ENCODE assay signal across 8 cellular contexts in genomic region chr15:70098170-70098460, GRCh38. TPM values are rescaled to one million over a fixed set of nuclear protein-coding genes. Genes with fewer than 3 reads are reported as not detected.
DNase-seq lines count a peak whose midpoint lies in the region; ATAC-seq and TF ChIP-seq lines count a peak whose summit lies in the region.

No MANE protein-coding gene starts in this region.

- H3K27ac Mint-ChIP-seq in glutamatergic neuron (ENCODE audit: unreplicated experiment) = peak overlapping the region; percentile 98
- H3K27ac Mint-ChIP-seq in stimulated activated effector memory CD8-positive, alpha-beta T cell treated with anti-CD3 and anti-CD28 coated beads, Interleukin-12 subunit alpha, Interleukin-12 subunit beta, amount 100 ng/mL, for 72 hours = peak overlapping the region; percentile 96

- H3K4me1 Mint-ChIP-seq in glutamatergic neuron (ENCODE audit: low read depth, unreplicated experiment) = peaks cover 20% of the 10 kb centered on the region
- peaks cover 43% of the 10 kb centered on the region for H3K4me1 Mint-ChIP-seq in stimulated activated effector memory CD8-positive, alpha-beta T cell treated with anti-CD3 and anti-CD28 coated beads, Interleukin-12 subunit alpha, Interleukin-12 subunit beta, amount 100 ng/mL, for 72 hours

- ATAC-seq in stimulated activated effector memory CD8-positive, alpha-beta T cell treated with anti-CD3 and anti-CD28 coated beads, Interleukin-12 subunit alpha, Interleukin-12 subunit beta, amount 100 ng/mL, for 72 hours = no peak
- no peak for ATAC-seq in GM18861 (IDR thresholded peaks at IDR 0.05; ENCODE audit: unreplicated experiment)

- no peaks in the 10 kb centered on the region for H3K36me3 Mint-ChIP-seq in glutamatergic neuron (ENCODE audit: unreplicated experiment)
- H3K36me3 Mint-ChIP-seq in stimulated activated effector memory CD8-positive, alpha-beta T cell treated with anti-CD3 and anti-CD28 coated beads, Interleukin-12 subunit alpha, Interleukin-12 subunit beta, amount 100 ng/mL, for 72 hours = peaks cover 57% of the 10 kb centered on the region

- H3K27me3 Mint-ChIP-seq in glutamatergic neuron (ENCODE audit: unreplicated experiment) = peaks cover 21% of the 10 kb centered on the region

- H3K4me3 Mint-ChIP-seq in glutamatergic neuron (ENCODE audit: unreplicated experiment) = peak overlapping the region; percentile 99
- peak overlapping the region; percentile 96 for H3K4me3 Mint-ChIP-seq in stimulated activated effector memory CD8-positive, alpha-beta T cell treated with anti-CD3 and anti-CD28 coated beads, Interleukin-12 subunit alpha, Interleukin-12 subunit beta, amount 100 ng/mL, for 72 hours

- peaks cover 17% of the 10 kb centered on the region for H3K9me3 Mint-ChIP-seq in glutamatergic neuron (ENCODE audit: unreplicated experiment)
- no peaks in the 10 kb centered on the region for H3K9me3 Mint-ChIP-seq in stimulated activated effector memory CD8-positive, alpha-beta T cell treated with anti-CD3 and anti-CD28 coated beads, Interleukin-12 subunit alpha, Interleukin-12 subunit beta, amount 100 ng/mL, for 72 hours

- TF ChIP-seq CTCF in glutamatergic neuron (IDR thresholded peaks at IDR 0.05; ENCODE audit: partially characterized antibody, unreplicated experiment) = peak; percentile 32

- DNase-seq in NCI-H2029 treated with DMSO at 0.1 percent for 48 hours (lab: John Stamatoyannopoulos, UW) (peak; percentile 68), NCI-H2029 (lab: John Stamatoyannopoulos, UW) (no peak), glutamatergic neuron (no peak), epidermal melanocyte (ENCODE audit: insufficient read length, low spot score) (no peak), inferior parietal cortex (ENCODE audit: extremely low spot score) (no peak)
- peak; percentile 27 for DNase-seq in activated CD4-positive, alpha-beta T cell treated with anti-CD3 and anti-CD28 coated beads, Interleukin-2, amount 50 U/mL, for 1 hour
- no peak for DNase-seq in stimulated activated effector memory CD8-positive, alpha-beta T cell treated with anti-CD3 and anti-CD28 coated beads, Interleukin-12 subunit alpha, Interleukin-12 subunit beta, amount 100 ng/mL, for 72 hours (ENCODE audit: low spot score in 2 of 2)

RNA-seq across cellular contexts. Expression of gene TLE3, which starts 0.4 kb away (rescaled TPM):
- 89.2 TPM for total RNA-seq in glutamatergic neuron (ENCODE audit: unreplicated experiment)

Comparison
In these comparisons a context has a peak if more than half of its experiments do, and no peak if none do; other contexts are left out.
1. DNase-seq: peak in NCI-H2029 treated with DMSO at 0.1 percent for 48 hours (single experiment) and activated CD4-positive, alpha-beta T cell treated with anti-CD3 and anti-CD28 coated beads, Interleukin-2, amount 50 U/mL, for 1 hour (single experiment); none in NCI-H2029 (single experiment), glutamatergic neuron (single experiment), stimulated activated effector memory CD8-positive, alpha-beta T cell treated with anti-CD3 and anti-CD28 coated beads, Interleukin-12 subunit alpha, Interleukin-12 subunit beta, amount 100 ng/mL, for 72 hours (0 of 2), epidermal melanocyte (single experiment) and inferior parietal cortex (single experiment).